Comparison of ENCODE assay signal across 8 cellular contexts in genomic region chr1:148388260-148389026, GRCh38.
DNase-seq lines count a peak whose midpoint lies in the region; ATAC-seq and TF ChIP-seq lines count a peak whose summit lies in the region.

No MANE protein-coding gene starts in this region.

- no peak for TF ChIP-seq CTCF in HFF-Myc (IDR thresholded peaks at IDR 0.05; ENCODE audit: low read depth, low read length, missing control alignments)

- H3K36me3 ChIP-seq in effector memory CD4-positive, alpha-beta T cell (ENCODE audit: control insufficient read depth, insufficient read depth, low read length), result no peaks in the 10 kb centered on the region

- peak overlapping the region; percentile 43 for H3K4me3 ChIP-seq in HFF-Myc (replicated peaks; ENCODE audit: low read depth, low read length)
- peak overlapping the region; percentile 50 for H3K4me3 ChIP-seq in effector memory CD4-positive, alpha-beta T cell (ENCODE audit: insufficient read depth, low read depth, low read length, poor library complexity, severe bottlenecking)

- no peaks in the 10 kb centered on the region for H3K9me3 ChIP-seq in effector memory CD4-positive, alpha-beta T cell (ENCODE audit: control insufficient read depth, low read length)

- H3K27ac ChIP-seq in effector memory CD4-positive, alpha-beta T cell (ENCODE audit: insufficient read depth, low read length, poor library complexity, severe bottlenecking), result peak overlapping the region; percentile 89

- DNase-seq in EH (ENCODE audit: low read depth), result peak; percentile 85
- peak; percentile 77 for DNase-seq in HFF-Myc (ENCODE audit: extremely low read depth, low read depth)
- DNase-seq in NCI-H69 (lab: John Stamatoyannopoulos, UW), result peak; percentile 8
- peak; percentile 76 to 84 (median 79) for DNase-seq in activated CD8-positive, alpha-beta memory T cell treated with anti-CD3 and anti-CD28 coated beads for 48 hours (ENCODE audit: low read depth in 2 of 3, low spot score in 2 of 3)
- DNase-seq in effector memory CD4-positive, alpha-beta T cell, result peak; percentile 68 to 85 (median 80)
- DNase-seq in lung microvascular endothelial cell (ENCODE audit: low read depth in 2 of 2), result peak; percentile 70 to 75
- peak; percentile 68 to 69 (median 68) for DNase-seq in stimulated activated CD4-positive, alpha-beta T cell treated with anti-CD3 and anti-CD28 coated beads, TNF-alpha, amount 100 ng/mL, for 1 hour (ENCODE audit: low read depth in 3 of 3, low spot score in 1 of 3)

- no peaks in the 10 kb centered on the region for H3K27me3 ChIP-seq in effector memory CD4-positive, alpha-beta T cell (replicated peaks; ENCODE audit: control insufficient read depth, insufficient read depth, low read length, poor library complexity, severe bottlenecking)

- peaks cover 8% of the 10 kb centered on the region for H3K4me1 ChIP-seq in effector memory CD4-positive, alpha-beta T cell (ENCODE audit: control insufficient read depth, insufficient read depth, low read length, poor library complexity, severe bottlenecking)

- no peak for ATAC-seq in HG02970 (IDR thresholded peaks at IDR 0.05; ENCODE audit: low FRiP score, unreplicated experiment)

Comparison
In these comparisons a context has a peak if more than half of its experiments do, and no peak if none do; other contexts are left out.
1. DNase-seq: peak in every context shown above with its lines; median percentile 85 in EH; 80 in effector memory CD4-positive, alpha-beta T cell; 79 in activated CD8-positive, alpha-beta memory T cell treated with anti-CD3 and anti-CD28 coated beads for 48 hours; 77 in HFF-Myc; 72 in lung microvascular endothelial cell; 68 in stimulated activated CD4-positive, alpha-beta T cell treated with anti-CD3 and anti-CD28 coated beads, TNF-alpha, amount 100 ng/mL, for 1 hour; 8 in NCI-H69.